In genomic region chr15:29821416-29822099, GRCh38 we compare ENCODE assay signal across 7 cellular contexts. TPM values are rescaled to one million over a fixed set of nuclear protein-coding genes. Genes with fewer than 3 reads are reported as not detected.
DNase-seq lines count a peak whose midpoint lies in the region; ATAC-seq and TF ChIP-seq lines count a peak whose summit lies in the region.

No MANE protein-coding gene starts in this region.

- H3K27me3 ChIP-seq in colonic mucosa, result no peaks in the 10 kb centered on the region

- DNase-seq in RWPE1 (ENCODE audit: low spot score) (peak; percentile 77), colonic mucosa (peak; percentile 80), left colon (peak; percentile 77 to 84), SKM-1 (lab: John Stamatoyannopoulos, UW; ENCODE audit: unreplicated experiment) (no peak)
- peak; percentile 7 for DNase-seq in stimulated activated CD4-positive, alpha-beta T cell treated with anti-CD3 and anti-CD28 coated beads, Interleukin-4, amount 100 ng/mL, for 24 hours

- H3K9ac ChIP-seq in colonic mucosa (ENCODE audit: low read depth in 2 of 2, low read length in 2 of 2), result peak overlapping the region; percentile 71 to 84

- TF ChIP-seq CTCF in RWPE1 (conservative IDR thresholded peaks at IDR 0.05; ENCODE audit: low read depth) (peak; percentile 37; the same call in 1 of the 2 replicates), colonic mucosa (IDR thresholded peaks at IDR 0.05) (no peak)

- no peaks in the 10 kb centered on the region for H3K9me3 ChIP-seq in colonic mucosa

- peak; percentile 62 for ATAC-seq in HG03045 (IDR thresholded peaks at IDR 0.05; ENCODE audit: unreplicated experiment)
- peak; percentile 61 for ATAC-seq in left colon

- intact Hi-C loops in colonic mucosa (cut with DNase I), result loop anchor here (10.0 kb wide), 1 partner anchor 127 kb away; no protein-coding TSS in a partner anchor
- intact Hi-C loops in left colon (cut with DNase I, micrococcal nuclease), result no loop called here

- H3K4me3 ChIP-seq in GM08714 (ENCODE audit: low read length) (peak overlapping the region; percentile 53; the same call in 1 of the 2 replicates), colonic mucosa (peak overlapping the region; percentile 65)

- POLR2A ChIA-PET in RWPE1 (lab: Yijun Ruan, JAX; ENCODE audit: low non-redundant PET), result no interaction called here

- peak overlapping the region; percentile 94 for H3K27ac ChIP-seq in RWPE1
- H3K27ac ChIP-seq in colonic mucosa, result peak overlapping the region; percentile 90

- H3K36me3 ChIP-seq in colonic mucosa, result no peaks in the 10 kb centered on the region

- CTCF ChIA-PET in RWPE1 (lab: Yijun Ruan, JAX), result interaction anchor here (0.7 to 0.8 kb wide), 2 partner anchors 73 to 248 kb away, joined by 3 to 4 read pairs; no protein-coding TSS in a partner anchor

- H3K4me1 ChIP-seq in colonic mucosa, result peaks cover 5% of the 10 kb centered on the region

RNA-seq across cellular contexts. Expression of gene TJP1, which starts 0.7 kb away (rescaled TPM):
- total RNA-seq in colonic mucosa, result 10 to 100 TPM; 47.2 to 70.1 TPM
- total RNA-seq in left colon, result 10 to 100 TPM; 69.9 to 86.4 TPM
